ENCODE assay signal across 8 cellular contexts in the genomic region with DNA sequence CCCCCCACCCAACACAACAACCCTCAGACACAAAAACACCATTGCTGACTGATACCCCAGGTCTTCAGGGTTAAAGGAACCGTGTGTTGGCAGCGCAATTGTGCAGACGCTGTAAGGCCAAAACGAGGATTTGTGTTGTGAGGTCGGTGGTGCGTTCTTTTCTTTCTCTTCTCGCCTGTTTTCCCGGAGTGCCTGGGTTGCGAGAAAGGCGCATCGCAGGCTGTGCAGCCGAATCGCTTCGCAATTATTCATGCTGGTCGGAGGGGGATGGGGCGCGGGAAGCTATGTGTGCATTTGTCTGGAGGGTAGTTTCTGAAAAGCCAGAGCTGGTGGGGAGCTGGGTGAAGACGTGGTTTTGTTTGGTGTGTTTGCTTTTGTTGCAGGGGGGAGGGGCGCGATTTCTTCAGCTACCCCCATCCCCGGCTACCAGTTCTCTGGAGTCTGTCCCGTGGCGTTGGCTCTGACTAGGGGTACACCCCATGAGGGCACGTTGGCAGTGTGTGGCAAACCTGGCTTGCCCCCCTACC. TPM values are rescaled to one million over a fixed set of nuclear protein-coding genes. Genes with fewer than 3 reads are reported as not detected.
DNase-seq lines count a peak whose midpoint lies in the region; ATAC-seq and TF ChIP-seq lines count a peak whose summit lies in the region.

No MANE protein-coding gene starts in this region.

- no peak for TF ChIP-seq CTCF in suprapubic skin (IDR thresholded peaks at IDR 0.05)

- CTCF ChIA-PET in naive thymus-derived CD4-positive, alpha-beta T cell (lab: Charles Lee), result interaction anchor here (0.8 to 8.5 kb wide), 13 partner anchors 9 to 131 kb away, joined by 3 to 95 read pairs (median 4); partner anchors contain the start of gene SMNDC1

- peaks cover 0 to 22% (median 7%) of the 10 kb centered on the region in 5 donors for H3K27me3 Mint-ChIP-seq in naive thymus-derived CD4-positive, alpha-beta T cell

- H3K9me3 ChIP-seq in naive thymus-derived CD4-positive, alpha-beta T cell (ENCODE audit: control insufficient read depth in 2 of 3, low read length in 3 of 3), result no peaks in the 10 kb centered on the region
- H3K9me3 ChIP-seq in suprapubic skin, result no peaks in the 10 kb centered on the region

- H3K4me1 ChIP-seq in naive thymus-derived CD4-positive, alpha-beta T cell (ENCODE audit: control insufficient read depth in 2 of 2, insufficient read depth in 2 of 2, low read length in 2 of 2), result peaks cover 21 to 35% of the 10 kb centered on the region in 2 donors
- peaks cover 19% of the 10 kb centered on the region for H3K4me1 ChIP-seq in suprapubic skin

- H3K36me3 ChIP-seq in naive thymus-derived CD4-positive, alpha-beta T cell (ENCODE audit: control insufficient read depth in 2 of 3, insufficient read depth in 3 of 3, low read length in 3 of 3), result peaks cover 0 to 5% (median 0%) of the 10 kb centered on the region in 3 experiments
- no peaks in the 10 kb centered on the region for H3K36me3 ChIP-seq in suprapubic skin

- under 1% methylated on average over 24 of the region's 24 CpGs for WGBS in suprapubic skin

- peaks cover 31 to 53% (median 48%) of the 10 kb centered on the region in 7 donors for H3K4me1 Mint-ChIP-seq in naive thymus-derived CD4-positive, alpha-beta T cell

- H3K4me3 ChIP-seq in naive thymus-derived CD4-positive, alpha-beta T cell (ENCODE audit: low read length), result peak overlapping the region; percentile 63
- peak overlapping the region; percentile 67 for H3K4me3 ChIP-seq in suprapubic skin

- H3K9me3 Mint-ChIP-seq in naive thymus-derived CD4-positive, alpha-beta T cell, result peaks cover 0 to 5% (median 0%) of the 10 kb centered on the region in 11 donors

- TF ChIP-seq POLR2A in suprapubic skin (IDR thresholded peaks at IDR 0.05), result no peak

- H3K27me3 ChIP-seq in naive thymus-derived CD4-positive, alpha-beta T cell (ENCODE audit: control insufficient read depth in 2 of 2, insufficient read depth in 2 of 2, low read length in 2 of 2), result no peaks in the 10 kb centered on the region
- no peaks in the 10 kb centered on the region for H3K27me3 ChIP-seq in suprapubic skin

- H3K36me3 Mint-ChIP-seq in naive thymus-derived CD4-positive, alpha-beta T cell, result peaks cover 0 to 6% (median 0%) of the 10 kb centered on the region in 5 donors

- ATAC-seq in naive thymus-derived CD4-positive, alpha-beta T cell, result peak; percentile 38
- ATAC-seq in HG02973 (IDR thresholded peaks at IDR 0.05; ENCODE audit: unreplicated experiment), result no peak

- POLR2A ChIA-PET in naive thymus-derived CD4-positive, alpha-beta T cell (lab: Charles Lee), result interaction anchor here (0.6 to 11.5 kb wide), 31 partner anchors 10 to 358 kb away, joined by 3 to 353 read pairs (median 5); partner anchors contain the start of genes SMC3 and SMNDC1

- peak overlapping the region; percentile 94 to 99 (median 97) for H3K4me3 Mint-ChIP-seq in naive thymus-derived CD4-positive, alpha-beta T cell

- peak overlapping the region; percentile 95 to 99 (median 97) for H3K27ac Mint-ChIP-seq in naive thymus-derived CD4-positive, alpha-beta T cell

- intact Hi-C loops in naive thymus-derived CD4-positive, alpha-beta T cell (cut with micrococcal nuclease), result loop anchor here (1.0 to 5.0 kb wide), 12 partner anchors 17 to 663 kb away; partner anchors contain the start of genes SMC3 (in 1 of the 2) and SMNDC1 (in 1 of the 2)

- H3K27ac ChIP-seq in naive thymus-derived CD4-positive, alpha-beta T cell (ENCODE audit: low read depth, low read length), result peak overlapping the region; percentile 95
- H3K27ac ChIP-seq in suprapubic skin, result peak overlapping the region; percentile 90

- TF ChIP-seq EP300 in suprapubic skin (IDR thresholded peaks at IDR 0.05), result no peak

- peak; percentile 29 for DNase-seq in NCI-H345 (lab: John Stamatoyannopoulos, UW)
- DNase-seq in NCI-H345 treated with DMSO at 0.1 percent for 48 hours (lab: John Stamatoyannopoulos, UW; ENCODE audit: unreplicated experiment), result no peak
- peak; percentile 38 for DNase-seq in NCI-H748 treated with DMSO at 0.1 percent for 48 hours (lab: John Stamatoyannopoulos, UW)
- DNase-seq in activated T-helper 9 cell treated with anti-CD3 and anti-CD28 coated beads, Interleukin-2, amount 50 U/mL, for 16 hours (ENCODE audit: low read depth), result peak; percentile 53
- peak; percentile 25 for DNase-seq in fibroblast of gingiva (ENCODE audit: low read depth)
- peak in 7 of 9 donors; percentile 52 to 89 (median 83) for DNase-seq in naive thymus-derived CD4-positive, alpha-beta T cell
- DNase-seq in suprapubic skin (ENCODE audit: low spot score in 2 of 2), result peak; percentile 84 to 89

RNA-seq across cellular contexts. Expression of gene MXI1, which starts 2.1 kb away (rescaled TPM):
- 10 to 100 TPM; 36.6 to 57.1 (median 54.9) TPM for total RNA-seq in naive thymus-derived CD4-positive, alpha-beta T cell
- polyA plus RNA-seq in naive thymus-derived CD4-positive, alpha-beta T cell, result 10 to 100 TPM; 46.1 to 52.7 TPM
- total RNA-seq in suprapubic skin, result 10 to 100 TPM; 64.3 to 77.9 (median 70.9) TPM
